Comparison of ENCODE assay signal across 12 cellular contexts in the genomic region with DNA sequence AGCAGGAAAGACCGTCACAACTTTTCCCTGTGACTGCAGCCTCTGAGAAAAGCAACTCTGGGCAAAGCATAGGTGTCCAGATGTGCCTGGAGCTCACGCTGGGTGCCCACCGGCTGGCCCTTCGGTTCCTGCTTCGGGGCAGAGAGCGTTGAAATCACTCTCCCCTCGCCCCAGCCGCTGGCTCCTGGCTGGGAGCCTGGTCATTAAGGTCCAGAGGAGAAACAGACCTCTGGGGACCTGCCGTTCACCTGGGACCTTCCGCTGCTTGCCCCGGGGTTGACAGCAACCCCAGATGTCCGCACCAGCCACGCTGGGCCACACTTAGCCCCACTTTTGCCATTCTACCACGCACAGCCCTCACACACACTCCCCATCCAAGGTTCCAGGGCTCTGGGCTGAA. TPM values are rescaled to one million over a fixed set of nuclear protein-coding genes. Genes with fewer than 3 reads are reported as not detected.
DNase-seq lines count a peak whose midpoint lies in the region; ATAC-seq and TF ChIP-seq lines count a peak whose summit lies in the region.
"Had no signal": no experiment of that assay in that cellular context is flagged by ENCODE, and none has a peak within 500 bp of the region (broad histone marks: within the 10 kb centered on the region; RNA-seq: fewer than 3 reads in every experiment).

No MANE protein-coding gene starts in this region.

- WGBS in aorta, 2 donors: 16 to 19% methylated on average over 14 of the region's 14 CpGs

- H3K27ac ChIP-seq in aorta (ENCODE audit: low read depth in 1 of 2, low read length in 2 of 2): no peak overlapping the region

- no peaks in the 10 kb centered on the region for H3K9me3 Mint-ChIP-seq in osteocyte (ENCODE audit: unreplicated experiment)
- H3K9me3 Mint-ChIP-seq: activated CD4-positive, alpha-beta T cell treated with anti-CD3 and anti-CD28 coated beads, Interleukin-2, amount 10 ng/mL, durations not matched to agents 7 days and 5 days; dendritic cell treated with granulocyte-macrophage colony-stimulating factor and Interleukin-4, amounts not matched to agents 40 ng/mL and 50 ng/mL, for 4 days; stimulated activated effector memory CD8-positive, alpha-beta T cell treated with anti-CD3 and anti-CD28 coated beads, Interleukin-12 subunit alpha, Interleukin-12 subunit beta, amount 100 ng/mL, for 72 hours had no signal

- ATAC-seq in Right ventricle myocardium inferior (peak; percentile 4), aorta (ENCODE audit: low FRiP score) (peak; percentile 15)

- H3K4me1 Mint-ChIP-seq in osteocyte (ENCODE audit: unreplicated experiment): peaks cover 23% of the 10 kb centered on the region

- H3K4me1 ChIP-seq in aorta (ENCODE audit: control insufficient read depth in 1 of 2, insufficient read depth in 2 of 2, low read length in 2 of 2): no peaks in the 10 kb centered on the region

- no peaks in the 10 kb centered on the region for H3K36me3 ChIP-seq in aorta (ENCODE audit: control insufficient read depth in 1 of 2, insufficient read depth in 2 of 2, low read length in 1 of 2)

- peaks cover 23% of the 10 kb centered on the region for H3K36me3 Mint-ChIP-seq in osteocyte (ENCODE audit: unreplicated experiment)

- H3K4me3 Mint-ChIP-seq in osteocyte (ENCODE audit: unreplicated experiment): peak overlapping the region; percentile 38
- H3K4me3 Mint-ChIP-seq: activated CD4-positive, alpha-beta T cell treated with anti-CD3 and anti-CD28 coated beads, Interleukin-2, amount 10 ng/mL, durations not matched to agents 7 days and 5 days; stimulated activated effector memory CD8-positive, alpha-beta T cell treated with anti-CD3 and anti-CD28 coated beads, Interleukin-12 subunit alpha, Interleukin-12 subunit beta, amount 100 ng/mL, for 72 hours had no signal

- H3K27me3 ChIP-seq in aorta (ENCODE audit: control insufficient read depth in 1 of 2, insufficient read depth in 2 of 2, low read length in 1 of 2): no peaks in the 10 kb centered on the region

- TF ChIP-seq CTCF in fibroblast of pulmonary artery (IDR thresholded peaks at IDR 0.05; ENCODE audit: low read length, missing control alignments) (no peak), osteocyte (IDR thresholded peaks at IDR 0.05) (no peak)

- H3K4me3 ChIP-seq in fibroblast of pulmonary artery (replicated peaks; ENCODE audit: low read depth, low read length) (peak overlapping the region; percentile 4), aorta (ENCODE audit: low read length in 2 of 2) (peak overlapping the region; percentile 5 to 8)
- H3K4me3 ChIP-seq: mucosa of descending colon had no signal

- no peaks in the 10 kb centered on the region for H3K9me3 ChIP-seq in aorta (ENCODE audit: control insufficient read depth, low read length)
- H3K9me3 ChIP-seq: mucosa of descending colon had no signal

- peak overlapping the region; percentile 93 for H3K27ac Mint-ChIP-seq in osteocyte (ENCODE audit: unreplicated experiment)
- H3K27ac Mint-ChIP-seq: activated CD4-positive, alpha-beta T cell treated with anti-CD3 and anti-CD28 coated beads, Interleukin-2, amount 10 ng/mL, durations not matched to agents 7 days and 5 days; dendritic cell treated with granulocyte-macrophage colony-stimulating factor and Interleukin-4, amounts not matched to agents 40 ng/mL and 50 ng/mL, for 4 days; stimulated activated effector memory CD8-positive, alpha-beta T cell treated with anti-CD3 and anti-CD28 coated beads, Interleukin-12 subunit alpha, Interleukin-12 subunit beta, amount 100 ng/mL, for 72 hours had no signal

- intact Hi-C loops in Right ventricle myocardium inferior (cut with DNase I): loop anchor here (1.0 to 10.0 kb wide), 4 partner anchors 62 to 260 kb away; no protein-coding TSS in a partner anchor
- intact Hi-C loops in cardiac septum (cut with DNase I): loop anchor here (1.0 to 5.0 kb wide), 2 partner anchors 82 to 186 kb away; no protein-coding TSS in a partner anchor
- intact Hi-C loops in aorta (cut with DNase I): loop anchor here (1.0 to 5.0 kb wide), 2 partner anchors 186 to 262 kb away; no protein-coding TSS in a partner anchor

- no peak for DNase-seq in Right ventricle myocardium inferior (ENCODE audit: missing footprints)
- DNase-seq in cardiac septum (ENCODE audit: low spot score): no peak
- no peak for DNase-seq in fibroblast of pulmonary artery (ENCODE audit: low read depth)
- DNase-seq in osteocyte (ENCODE audit: extremely low spot score, unreplicated experiment): no peak
- DNase-seq in aorta: peak in 1 of 2 donors; percentile 70
- DNase-seq in AG08395 (ENCODE audit: low spot score): no peak
- DNase-seq in AG08396 (ENCODE audit: low spot score): no peak
- no peak for DNase-seq in 8988T

- H3K27me3 Mint-ChIP-seq in osteocyte (ENCODE audit: unreplicated experiment): no peaks in the 10 kb centered on the region
- H3K27me3 Mint-ChIP-seq: activated CD4-positive, alpha-beta T cell treated with anti-CD3 and anti-CD28 coated beads, Interleukin-2, amount 10 ng/mL, durations not matched to agents 7 days and 5 days had no signal

RNA-seq across cellular contexts. Expression of a gene that starts 13.1 kb away (rescaled TPM):
- total RNA-seq in Right ventricle myocardium inferior (18.7 TPM), cardiac septum (15.9 TPM), osteocyte (10.4 and 11.6 TPM in 2 replicates), aorta (1 to 10 TPM; 7.8 to 8.9 TPM)
- polyA plus RNA-seq in aorta: 1 to 10 TPM; 7.8 to 8.0 TPM

RNA-seq across cellular contexts. Expression of a gene that starts 13.2 kb away (rescaled TPM):
- total RNA-seq in Right ventricle myocardium inferior (21.2 TPM), cardiac septum (33.8 TPM), osteocyte (51.3 and 63.4 TPM in 2 replicates), aorta (10 to 100 TPM; 34.1 to 45.1 TPM)
- 10 to 100 TPM; 31.3 to 42.2 TPM for polyA plus RNA-seq in aorta

RNA-seq across cellular contexts. Expression of a gene that starts 43.2 kb away (rescaled TPM):
- total RNA-seq in Right ventricle myocardium inferior (12.6 TPM), cardiac septum (10.9 TPM), osteocyte (17.0 and 19.3 TPM in 2 replicates), aorta (10 to 100 TPM; 11.7 to 17.2 TPM)
- polyA plus RNA-seq in aorta: 10 to 100 TPM in 1 of 2 donors, 1 to 10 TPM in 1; 5.5 to 18.1 TPM
